In genomic region chr10:95693668-95694534, GRCh38 we compare ENCODE assay signal across 8 cellular contexts. TPM values are rescaled to one million over a fixed set of nuclear protein-coding genes. Genes with fewer than 3 reads are reported as not detected.
DNase-seq lines count a peak whose midpoint lies in the region; ATAC-seq, FAIRE-seq and TF ChIP-seq lines count a peak whose summit lies in the region.

Gene TCTN3, minus strand, starts transcription at chr10:95693927. Its CDS starts 28 bp downstream, at chr10:95693899.

- H3K27me3 ChIP-seq in BE2C: no peaks in the 10 kb centered on the region

- peak; percentile 99 for ATAC-seq in HG03442 (IDR thresholded peaks at IDR 0.05; ENCODE audit: unreplicated experiment)

- DNase-seq in BE2C: peak; percentile 93
- peak; percentile 85 to 94 for DNase-seq in NCI-H524 (lab: John Stamatoyannopoulos, UW)
- DNase-seq in activated CD4-positive, alpha-beta T cell treated with anti-CD3 and anti-CD28 coated beads for 4 hours: peak; percentile 94 to 96
- peak; percentile 100 for DNase-seq in kidney tubule cell (ENCODE audit: low spot score)
- peak; percentile 85 to 95 for DNase-seq in stimulated activated CD4-positive, alpha-beta T cell treated with anti-CD3 and anti-CD28 coated beads, Interleukin-1b, Interleukin-23, amount 100 ng/mL, for 4 hours (ENCODE audit: low read depth in 2 of 2)

- TF ChIP-seq CTCF in BE2C (IDR thresholded peaks at IDR 0.05; ENCODE audit: low read depth, low read length): peak; percentile 94

- H3K36me3 ChIP-seq in BE2C: no peaks in the 10 kb centered on the region; the same call in 1 of the 2 replicates

- H3K9me3 ChIP-seq in BE2C: no peaks in the 10 kb centered on the region

- FAIRE-seq in colon (lab: Jason Lieb, UNC): peak; percentile 93

- peak; percentile 76 for TF ChIP-seq POLR2A in GM19193 (IDR thresholded peaks at IDR 0.05; ENCODE audit: extremely low read depth, insufficient read depth, insufficient read length)

- no peaks in the 10 kb centered on the region for H3K4me1 ChIP-seq in BE2C

- H3K4me3 ChIP-seq in BE2C (ENCODE audit: low read depth, low read length): peak within 1 kb of the TSS; percentile 95

RNA-seq across cellular contexts. Expression of gene TCTN3, which starts in this region (rescaled TPM):
- polyA plus RNA-seq in BE2C (2012; ENCODE audit: insufficient read depth, insufficient read length, low read depth): 29.3 TPM

Comparison
In these comparisons a context has a peak if more than half of its experiments do, and no peak if none do; other contexts are left out.
1. Peak in every context shown above with its lines: DNase-seq, ATAC-seq and H3K4me3 ChIP-seq.